25 cellular contexts compared by ENCODE assay signal in the genomic region with DNA sequence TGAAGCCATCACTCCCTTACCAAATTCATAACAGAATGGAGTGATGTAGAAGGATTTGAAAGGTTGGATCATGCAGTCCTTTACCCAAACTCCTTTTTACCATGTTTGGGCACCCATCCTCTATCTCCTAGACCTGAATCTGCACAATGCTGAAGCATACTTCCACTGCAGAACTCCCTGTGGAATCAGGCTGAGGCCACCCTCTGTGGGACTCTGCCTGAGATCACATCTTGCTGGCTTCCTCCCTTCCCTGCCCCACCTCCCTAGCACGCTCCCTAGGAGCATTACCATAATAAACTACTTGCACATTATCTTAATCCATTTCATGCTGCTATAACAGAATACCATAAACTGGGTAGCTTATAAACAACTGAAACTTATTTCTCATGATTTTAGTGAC.
DNase-seq lines count a peak whose midpoint lies in the region; ATAC-seq, FAIRE-seq and TF ChIP-seq lines count a peak whose summit lies in the region.
"Had no signal": no experiment of that assay in that cellular context is flagged by ENCODE, and none has a peak within 500 bp of the region (broad histone marks: within the 10 kb centered on the region; RNA-seq: fewer than 3 reads in every experiment).

No MANE protein-coding gene starts in this region.

- CTCF ChIA-PET in activated CD8-positive, alpha-beta memory T cell treated with anti-CD3 and anti-CD28 coated beads, Interleukin-2, amount 10 ng/mL, durations not matched to agents 7 days and 5 days (lab: Charles Lee): no interaction called here

- TF ChIP-seq CTCF in type B pancreatic cell (conservative IDR thresholded peaks at IDR 0.05) (no peak), chondrocyte (IDR thresholded peaks at IDR 0.05) (no peak)

- no peaks in the 10 kb centered on the region for H3K4me1 Mint-ChIP-seq in activated CD8-positive, alpha-beta memory T cell treated with anti-CD3 and anti-CD28 coated beads, Interleukin-2, amount 10 ng/mL, durations not matched to agents 7 days and 5 days
- H3K4me1 Mint-ChIP-seq in type B pancreatic cell (ENCODE audit: unreplicated experiment) (no peaks in the 10 kb centered on the region), chondrocyte (ENCODE audit: low read depth) (no peaks in the 10 kb centered on the region)
- H3K4me1 Mint-ChIP-seq: CD14-positive monocyte; CD8-positive, alpha-beta memory T cell had no signal

- no peak for ATAC-seq in activated CD8-positive, alpha-beta memory T cell treated with anti-CD3 and anti-CD28 coated beads, Interleukin-2, amount 10 ng/mL, durations not matched to agents 7 days and 5 days
- no peak for ATAC-seq in left lobe of liver
- ATAC-seq: A549 had no signal

- H3K36me3 Mint-ChIP-seq in activated CD8-positive, alpha-beta memory T cell treated with anti-CD3 and anti-CD28 coated beads, Interleukin-2, amount 10 ng/mL, durations not matched to agents 7 days and 5 days: no peaks in the 10 kb centered on the region
- H3K36me3 Mint-ChIP-seq in type B pancreatic cell (no peaks in the 10 kb centered on the region), chondrocyte (ENCODE audit: low read depth) (no peaks in the 10 kb centered on the region)
- H3K36me3 Mint-ChIP-seq: CD14-positive monocyte; CD8-positive, alpha-beta memory T cell had no signal

- DNase-seq in activated CD8-positive, alpha-beta memory T cell treated with anti-CD3 and anti-CD28 coated beads, Interleukin-2, amount 10 ng/mL, durations not matched to agents 7 days and 5 days: peak; percentile 3
- DNase-seq in activated CD8-positive, alpha-beta memory T cell treated with anti-CD3 and anti-CD28 coated beads, Interleukin-2, amount 50 U/mL, for 48 hours: no peak
- peak; percentile 1 for DNase-seq in left lobe of liver (ENCODE audit: low spot score)
- peak; percentile 42 for DNase-seq in type B pancreatic cell (ENCODE audit: extremely low spot score, unreplicated experiment)
- no peak for DNase-seq in G401 (ENCODE audit: low spot score)
- DNase-seq in RCC 7860 (ENCODE audit: low spot score): no peak
- DNase-seq in chondrocyte (ENCODE audit: low spot score): no peak
- DNase-seq: 8988T; ACHN; AML-193; BE2C; CD4-positive, alpha-beta T cell; CD8-positive, alpha-beta memory T cell; DMS 273 treated with DMSO at 0.1 percent for 48 hours; DMS79; GM23248; H7; HCEC 1CT had no signal

- no peak for FAIRE-seq in RCC 7860 (lab: Jason Lieb, UNC)
- FAIRE-seq: D721Med, G401.6, GM12892, GM19239, H1 had no signal

- H3K27me3 Mint-ChIP-seq in activated CD8-positive, alpha-beta memory T cell treated with anti-CD3 and anti-CD28 coated beads, Interleukin-2, amount 10 ng/mL, durations not matched to agents 7 days and 5 days: no peaks in the 10 kb centered on the region
- peaks cover 38% of the 10 kb centered on the region for H3K27me3 Mint-ChIP-seq in type B pancreatic cell
- H3K27me3 Mint-ChIP-seq in chondrocyte (ENCODE audit: low read depth): no peaks in the 10 kb centered on the region

- peaks cover 9% of the 10 kb centered on the region for H3K9me3 Mint-ChIP-seq in activated CD8-positive, alpha-beta memory T cell treated with anti-CD3 and anti-CD28 coated beads, Interleukin-2, amount 10 ng/mL, durations not matched to agents 7 days and 5 days (ENCODE audit: low read depth)
- H3K9me3 Mint-ChIP-seq in type B pancreatic cell: no peaks in the 10 kb centered on the region
- H3K9me3 Mint-ChIP-seq in chondrocyte (ENCODE audit: low read depth): peaks cover 16% of the 10 kb centered on the region

- in situ Hi-C loops in G401 (cut with HindIII; ENCODE audit: low sequenced_read_pairs): no loop called here

- H3K4me3 Mint-ChIP-seq in activated CD8-positive, alpha-beta memory T cell treated with anti-CD3 and anti-CD28 coated beads, Interleukin-2, amount 10 ng/mL, durations not matched to agents 7 days and 5 days: no peak overlapping the region
- no peak overlapping the region for H3K4me3 Mint-ChIP-seq in type B pancreatic cell
- no peak overlapping the region for H3K4me3 Mint-ChIP-seq in chondrocyte (ENCODE audit: unreplicated experiment)
- H3K4me3 Mint-ChIP-seq: CD14-positive monocyte; CD4-positive, alpha-beta T cell; CD8-positive, alpha-beta memory T cell had no signal

- no peak overlapping the region for H3K27ac Mint-ChIP-seq in activated CD8-positive, alpha-beta memory T cell treated with anti-CD3 and anti-CD28 coated beads, Interleukin-2, amount 10 ng/mL, durations not matched to agents 7 days and 5 days
- H3K27ac Mint-ChIP-seq in type B pancreatic cell (no peak overlapping the region), chondrocyte (ENCODE audit: unreplicated experiment) (no peak overlapping the region)
- H3K27ac Mint-ChIP-seq: CD4-positive, alpha-beta T cell; CD8-positive, alpha-beta memory T cell had no signal

Comparison
In these comparisons a context has a peak if more than half of its experiments do, and no peak if none do; other contexts are left out.
1. DNase-seq: peak in activated CD8-positive, alpha-beta memory T cell treated with anti-CD3 and anti-CD28 coated beads, Interleukin-2, amount 10 ng/mL, durations not matched to agents 7 days and 5 days (single experiment), left lobe of liver (single experiment) and type B pancreatic cell (single experiment); none in activated CD8-positive, alpha-beta memory T cell treated with anti-CD3 and anti-CD28 coated beads, Interleukin-2, amount 50 U/mL, for 48 hours (single experiment), G401 (single experiment), RCC 7860 (single experiment) and chondrocyte (single experiment).